ENCODE assay signal across 11 cellular contexts in the genomic region with DNA sequence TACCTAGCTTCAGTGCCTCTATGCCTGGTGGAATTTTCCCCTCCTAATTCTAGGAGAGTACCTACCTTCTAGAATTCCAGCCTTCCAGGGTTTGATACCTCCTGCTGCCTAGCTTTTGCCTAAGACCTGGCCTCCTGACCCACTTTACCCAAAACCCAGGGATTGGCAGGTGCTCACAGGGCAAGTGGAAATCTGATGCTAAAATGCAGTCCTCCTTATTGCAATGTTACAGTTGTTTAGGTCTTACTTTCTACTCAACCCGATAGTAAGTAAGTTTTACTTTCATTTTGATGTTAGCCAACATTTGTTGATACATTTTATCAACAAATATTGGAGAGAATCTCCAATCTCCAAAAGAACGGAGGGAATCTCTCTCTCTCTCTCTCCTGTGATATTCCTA.
DNase-seq lines count a peak whose midpoint lies in the region; ATAC-seq and TF ChIP-seq lines count a peak whose summit lies in the region.
"Had no signal": no experiment of that assay in that cellular context is flagged by ENCODE, and none has a peak within 500 bp of the region (broad histone marks: within the 10 kb centered on the region; RNA-seq: fewer than 3 reads in every experiment).

No MANE protein-coding gene starts in this region.

- CTCF ChIA-PET in activated CD8-positive, alpha-beta memory T cell treated with anti-CD3 and anti-CD28 coated beads, Interleukin-2, amount 10 ng/mL, durations not matched to agents 7 days and 5 days (lab: Charles Lee) = interaction anchor here (1.0 to 1.5 kb wide), 5 partner anchors 21 to 443 kb away, joined by 3 to 6 read pairs (median 3); a partner anchor contains a TSS

- TF ChIP-seq EP300 in sigmoid colon (IDR thresholded peaks at IDR 0.05) = no peak

- peaks cover 0 to 7% (median 0%) of the 10 kb centered on the region in 4 donors for H3K4me1 ChIP-seq in sigmoid colon
- H3K4me1 ChIP-seq: transverse colon had no signal

- intact Hi-C loops in sigmoid colon (cut with DNase I) = no loop called here

- H3K4me1 Mint-ChIP-seq in activated CD8-positive, alpha-beta memory T cell treated with anti-CD3 and anti-CD28 coated beads, Interleukin-2, amount 10 ng/mL, durations not matched to agents 7 days and 5 days = peaks cover 13% of the 10 kb centered on the region
- H3K4me1 Mint-ChIP-seq in HFFc6 (ENCODE audit: low read depth) (peaks cover 6% of the 10 kb centered on the region; the same call in 1 of the 2 replicates), type B pancreatic cell (ENCODE audit: unreplicated experiment) (no peaks in the 10 kb centered on the region)
- H3K4me1 Mint-ChIP-seq in activated T-helper 17 cell treated with anti-CD3 and anti-CD28 coated beads, Interleukin-2, amount 50 U/mL, for 72 hours = peaks cover 13% of the 10 kb centered on the region

- 15 to 46% methylated on average over 2 of the region's 2 CpGs for WGBS in sigmoid colon, 2 donors

- no peak for TF ChIP-seq POLR2A in sigmoid colon (IDR thresholded peaks at IDR 0.05)

- peak overlapping the region; percentile 76 for H3K27ac Mint-ChIP-seq in activated CD8-positive, alpha-beta memory T cell treated with anti-CD3 and anti-CD28 coated beads, Interleukin-2, amount 10 ng/mL, durations not matched to agents 7 days and 5 days
- H3K27ac Mint-ChIP-seq in HFFc6 (no peak overlapping the region), type B pancreatic cell (no peak overlapping the region)
- H3K27ac Mint-ChIP-seq in activated T-helper 17 cell treated with anti-CD3 and anti-CD28 coated beads, Interleukin-2, amount 50 U/mL, for 72 hours = peak overlapping the region; percentile 62

- ATAC-seq in activated CD8-positive, alpha-beta memory T cell treated with anti-CD3 and anti-CD28 coated beads, Interleukin-2, amount 10 ng/mL, durations not matched to agents 7 days and 5 days = peak; percentile 79
- ATAC-seq in activated T-helper 17 cell treated with anti-CD3 and anti-CD28 coated beads, Interleukin-2, amount 50 U/mL, for 72 hours (replicated peaks) = no peak

- H3K36me3 ChIP-seq in sigmoid colon = no peaks in the 10 kb centered on the region
- H3K36me3 ChIP-seq: transverse colon had no signal

- TF ChIP-seq CTCF in HFFc6 (IDR thresholded peaks at IDR 0.05) (no peak), sigmoid colon (IDR thresholded peaks at IDR 0.05) (no peak), type B pancreatic cell (conservative IDR thresholded peaks at IDR 0.05) (no peak)

- H3K9me3 ChIP-seq in sigmoid colon = no peaks in the 10 kb centered on the region
- H3K9me3 ChIP-seq: transverse colon had no signal

- H3K27me3 ChIP-seq in sigmoid colon = no peaks in the 10 kb centered on the region
- H3K27me3 ChIP-seq: transverse colon had no signal

- peaks cover 4% of the 10 kb centered on the region for H3K36me3 Mint-ChIP-seq in activated CD8-positive, alpha-beta memory T cell treated with anti-CD3 and anti-CD28 coated beads, Interleukin-2, amount 10 ng/mL, durations not matched to agents 7 days and 5 days
- H3K36me3 Mint-ChIP-seq in HFFc6 (ENCODE audit: low read depth) (no peaks in the 10 kb centered on the region), type B pancreatic cell (no peaks in the 10 kb centered on the region)
- H3K36me3 Mint-ChIP-seq in activated T-helper 17 cell treated with anti-CD3 and anti-CD28 coated beads, Interleukin-2, amount 50 U/mL, for 72 hours (ENCODE audit: low read depth) = no peaks in the 10 kb centered on the region

- DNase-seq in activated CD8-positive, alpha-beta memory T cell treated with anti-CD3 and anti-CD28 coated beads, Interleukin-2, amount 10 ng/mL, durations not matched to agents 7 days and 5 days = no peak
- no peak for DNase-seq in activated CD8-positive, alpha-beta memory T cell treated with anti-CD3 and anti-CD28 coated beads, Interleukin-2, amount 50 U/mL, for 48 hours
- DNase-seq in HFFc6 (no peak), renal cortical epithelial cell (ENCODE audit: low read depth) (peak; percentile 4), caudate nucleus (lab: John Stamatoyannopoulos, UW) (no peak), sigmoid colon (no peak), type B pancreatic cell (ENCODE audit: extremely low spot score, unreplicated experiment) (no peak)
- DNase-seq: erythroblast, NCI-H1930, transverse colon had no signal

- no peak overlapping the region for H3K27ac ChIP-seq in caudate nucleus (ENCODE audit: low read depth, low read length)
- no peak overlapping the region for H3K27ac ChIP-seq in sigmoid colon
- H3K27ac ChIP-seq: transverse colon had no signal

- peak overlapping the region; percentile 68 for H3K4me3 Mint-ChIP-seq in activated CD8-positive, alpha-beta memory T cell treated with anti-CD3 and anti-CD28 coated beads, Interleukin-2, amount 10 ng/mL, durations not matched to agents 7 days and 5 days
- H3K4me3 Mint-ChIP-seq in HFFc6 (peak overlapping the region; percentile 64), type B pancreatic cell (no peak overlapping the region)
- H3K4me3 Mint-ChIP-seq in activated T-helper 17 cell treated with anti-CD3 and anti-CD28 coated beads, Interleukin-2, amount 50 U/mL, for 72 hours = peak overlapping the region; percentile 69

- no peak overlapping the region for H3K4me3 ChIP-seq in sigmoid colon

- no peaks in the 10 kb centered on the region for H3K9me3 Mint-ChIP-seq in activated CD8-positive, alpha-beta memory T cell treated with anti-CD3 and anti-CD28 coated beads, Interleukin-2, amount 10 ng/mL, durations not matched to agents 7 days and 5 days (ENCODE audit: low read depth)
- H3K9me3 Mint-ChIP-seq in HFFc6 (no peaks in the 10 kb centered on the region), type B pancreatic cell (no peaks in the 10 kb centered on the region)
- H3K9me3 Mint-ChIP-seq in activated T-helper 17 cell treated with anti-CD3 and anti-CD28 coated beads, Interleukin-2, amount 50 U/mL, for 72 hours = no peaks in the 10 kb centered on the region

- peaks cover 2% of the 10 kb centered on the region for H3K27me3 Mint-ChIP-seq in activated CD8-positive, alpha-beta memory T cell treated with anti-CD3 and anti-CD28 coated beads, Interleukin-2, amount 10 ng/mL, durations not matched to agents 7 days and 5 days
- H3K27me3 Mint-ChIP-seq in HFFc6 (ENCODE audit: insufficient read depth) (no peaks in the 10 kb centered on the region; the same call in 1 of the 2 replicates), type B pancreatic cell (no peaks in the 10 kb centered on the region)
- H3K27me3 Mint-ChIP-seq in activated T-helper 17 cell treated with anti-CD3 and anti-CD28 coated beads, Interleukin-2, amount 50 U/mL, for 72 hours = peaks cover 3% of the 10 kb centered on the region

Comparison
In these comparisons a context has a peak if more than half of its experiments do, and no peak if none do; other contexts are left out.
1. H3K27ac Mint-ChIP-seq: peak in activated CD8-positive, alpha-beta memory T cell treated with anti-CD3 and anti-CD28 coated beads, Interleukin-2, amount 10 ng/mL, durations not matched to agents 7 days and 5 days (single experiment) and activated T-helper 17 cell treated with anti-CD3 and anti-CD28 coated beads, Interleukin-2, amount 50 U/mL, for 72 hours (single experiment); none in HFFc6 (single experiment) and type B pancreatic cell (single experiment).